ENCODE assay signal across 8 cellular contexts in genomic region chr7:149414745-149415390, GRCh38. TPM values are rescaled to one million over a fixed set of nuclear protein-coding genes. Genes with fewer than 3 reads are reported as not detected.
DNase-seq lines count a peak whose midpoint lies in the region; ATAC-seq lines count a peak whose summit lies in the region.

No MANE protein-coding gene starts in this region.

- DNase-seq in ELF-1 (ENCODE audit: low read depth, low spot score) (peak; percentile 89), activated T-cell treated with anti-CD3 and anti-CD28 coated beads for 24 hours (ENCODE audit: low read depth) (peak; percentile 52), fibroblast of gingiva (ENCODE audit: low read depth) (peak; percentile 77), 8988T (no peak), MV-4-11 (lab: John Stamatoyannopoulos, UW) (no peak)
- no peak for DNase-seq in natural killer cell treated with Interleukin-12 subunit alpha and Interleukin-12 subunit beta and Interleukin-15 and Interleukin-18, amount 100 ng/mL, for 72 hours (ENCODE audit: low spot score)
- DNase-seq in stimulated activated naive CD8-positive, alpha-beta T cell treated with anti-CD3 and anti-CD28 coated beads, Interleukin-15, amount 100 ng/mL, for 72 hours: peak; percentile 30 to 68

- no peaks in the 10 kb centered on the region for H3K36me3 Mint-ChIP-seq in natural killer cell treated with Interleukin-12 subunit alpha and Interleukin-12 subunit beta and Interleukin-15 and Interleukin-18, amount 100 ng/mL, for 72 hours

- peak; percentile 60 to 79 for ATAC-seq in natural killer cell treated with Interleukin-12 subunit alpha and Interleukin-12 subunit beta and Interleukin-15 and Interleukin-18, amount 100 ng/mL, for 72 hours
- peak; percentile 83 for ATAC-seq in stimulated activated naive CD8-positive, alpha-beta T cell treated with anti-CD3 and anti-CD28 coated beads, Interleukin-15, amount 100 ng/mL, for 72 hours
- ATAC-seq in HG03457 (IDR thresholded peaks at IDR 0.05; ENCODE audit: unreplicated experiment): no peak

- H3K4me3 Mint-ChIP-seq in natural killer cell treated with Interleukin-12 subunit alpha and Interleukin-12 subunit beta and Interleukin-15 and Interleukin-18, amount 100 ng/mL, for 72 hours: peak overlapping the region; percentile 41
- peak overlapping the region; percentile 52 to 62 for H3K4me3 Mint-ChIP-seq in stimulated activated naive CD8-positive, alpha-beta T cell treated with anti-CD3 and anti-CD28 coated beads, Interleukin-15, amount 100 ng/mL, for 72 hours

- no peaks in the 10 kb centered on the region for H3K9me3 Mint-ChIP-seq in natural killer cell treated with Interleukin-12 subunit alpha and Interleukin-12 subunit beta and Interleukin-15 and Interleukin-18, amount 100 ng/mL, for 72 hours
- no peaks in the 10 kb centered on the region for H3K9me3 Mint-ChIP-seq in stimulated activated naive CD8-positive, alpha-beta T cell treated with anti-CD3 and anti-CD28 coated beads, Interleukin-15, amount 100 ng/mL, for 72 hours

- peaks cover 28 to 29% of the 10 kb centered on the region in 2 donors for H3K27me3 Mint-ChIP-seq in natural killer cell treated with Interleukin-12 subunit alpha and Interleukin-12 subunit beta and Interleukin-15 and Interleukin-18, amount 100 ng/mL, for 72 hours
- peaks cover 56% of the 10 kb centered on the region for H3K27me3 Mint-ChIP-seq in stimulated activated naive CD8-positive, alpha-beta T cell treated with anti-CD3 and anti-CD28 coated beads, Interleukin-15, amount 100 ng/mL, for 72 hours

- H3K27ac Mint-ChIP-seq in natural killer cell treated with Interleukin-12 subunit alpha and Interleukin-12 subunit beta and Interleukin-15 and Interleukin-18, amount 100 ng/mL, for 72 hours: no peak overlapping the region
- peak overlapping the region in 1 of 2 donors; percentile 49 for H3K27ac Mint-ChIP-seq in stimulated activated naive CD8-positive, alpha-beta T cell treated with anti-CD3 and anti-CD28 coated beads, Interleukin-15, amount 100 ng/mL, for 72 hours

- H3K4me1 Mint-ChIP-seq in natural killer cell treated with Interleukin-12 subunit alpha and Interleukin-12 subunit beta and Interleukin-15 and Interleukin-18, amount 100 ng/mL, for 72 hours (ENCODE audit: low read depth in 2 of 2): peaks cover 6 to 9% of the 10 kb centered on the region in 2 donors
- H3K4me1 Mint-ChIP-seq in stimulated activated naive CD8-positive, alpha-beta T cell treated with anti-CD3 and anti-CD28 coated beads, Interleukin-15, amount 100 ng/mL, for 72 hours: peaks cover 6% of the 10 kb centered on the region

RNA-seq across cellular contexts. Expression of gene ZNF777, which starts 46.0 kb away (rescaled TPM):
- total RNA-seq in natural killer cell treated with Interleukin-12 subunit alpha and Interleukin-12 subunit beta and Interleukin-15 and Interleukin-18, amount 100 ng/mL, for 72 hours: 10 to 100 TPM; 12.8 to 15.6 TPM

Comparison
In these comparisons a context has a peak if more than half of its experiments do, and no peak if none do; other contexts are left out.
1. DNase-seq: peak in ELF-1 (single experiment), activated T-cell treated with anti-CD3 and anti-CD28 coated beads for 24 hours (single experiment), fibroblast of gingiva (single experiment) and stimulated activated naive CD8-positive, alpha-beta T cell treated with anti-CD3 and anti-CD28 coated beads, Interleukin-15, amount 100 ng/mL, for 72 hours (2 of 2); none in natural killer cell treated with Interleukin-12 subunit alpha and Interleukin-12 subunit beta and Interleukin-15 and Interleukin-18, amount 100 ng/mL, for 72 hours (single experiment), 8988T (single experiment) and MV-4-11 (single experiment).